ENCODE assay signal across 13 cellular contexts in the genomic region with DNA sequence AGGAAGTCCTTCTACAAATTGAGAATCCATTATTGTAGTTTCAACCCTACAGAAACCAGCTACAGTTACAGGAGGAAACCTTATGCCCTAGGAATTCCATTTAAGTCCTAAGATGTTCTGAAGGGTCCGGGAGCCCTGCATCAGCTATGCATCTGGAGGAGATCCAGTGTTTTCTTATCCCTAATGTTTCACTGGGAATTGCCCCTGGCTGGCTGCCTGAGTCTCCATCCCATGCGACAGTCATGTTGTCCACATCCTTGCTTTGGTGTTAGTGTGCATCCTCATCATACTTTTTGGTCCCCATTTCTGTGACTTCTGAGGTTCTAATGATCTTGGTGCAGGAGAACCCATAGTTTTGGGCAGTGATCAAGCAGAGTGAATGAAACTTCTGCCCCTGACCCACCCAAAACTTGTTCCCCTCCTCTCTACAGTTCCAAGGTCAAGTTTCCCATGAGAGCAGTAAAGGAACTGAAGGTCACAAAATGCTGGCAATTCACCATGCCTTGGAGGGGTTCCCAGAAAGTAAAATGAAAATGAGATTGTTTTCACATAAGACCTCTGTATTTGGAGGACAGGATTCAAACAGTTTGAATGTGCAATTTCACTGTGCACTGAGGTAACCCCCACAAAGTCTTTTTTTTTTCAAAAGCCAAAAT.
DNase-seq lines count a peak whose midpoint lies in the region; ATAC-seq, FAIRE-seq and TF ChIP-seq lines count a peak whose summit lies in the region.
"Had no signal": no experiment of that assay in that cellular context is flagged by ENCODE, and none has a peak within 500 bp of the region (broad histone marks: within the 10 kb centered on the region; RNA-seq: fewer than 3 reads in every experiment).

No MANE protein-coding gene starts in this region.

- intact Hi-C loops in right cardiac atrium (cut with DNase I): loop anchor here in 1 of 4 donors (10.0 kb wide), 1 partner anchor 128 kb away; no protein-coding TSS in a partner anchor
- intact Hi-C loops in sigmoid colon (cut with DNase I): no loop called here

- no peak for TF ChIP-seq POLR2A in sigmoid colon (IDR thresholded peaks at IDR 0.05)

- H3K27ac Mint-ChIP-seq in astrocyte (ENCODE audit: unreplicated experiment): peak overlapping the region; percentile 100

- H3K27me3 ChIP-seq in astrocyte (ENCODE audit: insufficient read depth, low read length) (peaks cover 5% of the 10 kb centered on the region), right cardiac atrium (ENCODE audit: control insufficient read depth, insufficient read depth) (no peaks in the 10 kb centered on the region), sigmoid colon (no peaks in the 10 kb centered on the region)
- H3K27me3 ChIP-seq: BLaER1 treated with 17β-estradiol and CSF1 and Interleukin-3, amounts not matched to agents 10 nM and 100 nM had no signal

- H3K9me3 ChIP-seq in astrocyte (ENCODE audit: insufficient read depth, low read depth, low read length): no peaks in the 10 kb centered on the region
- H3K9me3 ChIP-seq in right cardiac atrium (ENCODE audit: control insufficient read depth, low read length): no peaks in the 10 kb centered on the region
- H3K9me3 ChIP-seq in sigmoid colon: no peaks in the 10 kb centered on the region
- H3K9me3 ChIP-seq: BLaER1 treated with 17β-estradiol and CSF1 and Interleukin-3, amounts not matched to agents 10 nM and 100 nM; mucosa of descending colon had no signal

- ATAC-seq in GM21717 (IDR thresholded peaks at IDR 0.05; ENCODE audit: unreplicated experiment) (peak; percentile 10), right cardiac atrium (peak; percentile 26 to 57), HG03442 (IDR thresholded peaks at IDR 0.05; ENCODE audit: unreplicated experiment) (no peak), HG02840 (IDR thresholded peaks at IDR 0.05; ENCODE audit: low FRiP score, unreplicated experiment) (no peak)

- peaks cover 3% of the 10 kb centered on the region for H3K36me3 Mint-ChIP-seq in astrocyte (ENCODE audit: low read depth, unreplicated experiment)

- peaks cover 65% of the 10 kb centered on the region for H3K4me1 Mint-ChIP-seq in astrocyte (ENCODE audit: low read depth, unreplicated experiment)

- H3K4me3 ChIP-seq in astrocyte (ENCODE audit: insufficient read depth, low read depth, low read length) (no peak overlapping the region), right cardiac atrium (ENCODE audit: low read length) (no peak overlapping the region), sigmoid colon (no peak overlapping the region)
- H3K4me3 ChIP-seq: BLaER1 treated with 17β-estradiol and CSF1 and Interleukin-3, amounts not matched to agents 10 nM and 100 nM; mucosa of descending colon had no signal

- H4K20me1 ChIP-seq in astrocyte (ENCODE audit: insufficient read depth, low read length): no peaks in the 10 kb centered on the region
- H4K20me1 ChIP-seq: BLaER1 treated with 17β-estradiol and CSF1 and Interleukin-3, amounts not matched to agents 10 nM and 100 nM had no signal

- no peak overlapping the region for H3K4me3 Mint-ChIP-seq in astrocyte (ENCODE audit: unreplicated experiment)

- H3K9me3 Mint-ChIP-seq in astrocyte (ENCODE audit: unreplicated experiment): no peaks in the 10 kb centered on the region

- H3K9ac ChIP-seq in astrocyte (ENCODE audit: low read length): peak overlapping the region; percentile 54
- H3K9ac ChIP-seq: BLaER1 treated with 17β-estradiol and CSF1 and Interleukin-3, amounts not matched to agents 10 nM and 100 nM had no signal

- TF ChIP-seq EP300 in sigmoid colon (IDR thresholded peaks at IDR 0.05): no peak

- WGBS in right cardiac atrium: 22% methylated on average over 2 of the region's 2 CpGs
- 37 to 63% methylated on average over 2 of the region's 2 CpGs for WGBS in sigmoid colon, 2 donors

- H3K27ac ChIP-seq in astrocyte (ENCODE audit: low read depth, low read length): peak overlapping the region; percentile 85
- peak overlapping the region; percentile 18 for H3K27ac ChIP-seq in right cardiac atrium (ENCODE audit: low read length)
- H3K27ac ChIP-seq in sigmoid colon: peak overlapping the region; percentile 71 to 83 (median 76)
- H3K27ac ChIP-seq: BLaER1 treated with 17β-estradiol and CSF1 and Interleukin-3, amounts not matched to agents 10 nM and 100 nM had no signal

- no peaks in the 10 kb centered on the region for H3K27me3 Mint-ChIP-seq in astrocyte (ENCODE audit: low read depth, unreplicated experiment)

- H2AFZ ChIP-seq in astrocyte (ENCODE audit: low read depth, low read length): no peak overlapping the region

- H3K79me2 ChIP-seq in astrocyte (ENCODE audit: insufficient read depth, low read length): no peaks in the 10 kb centered on the region

- H3K36me3 ChIP-seq in astrocyte (ENCODE audit: insufficient read depth, low read length) (no peaks in the 10 kb centered on the region), sigmoid colon (no peaks in the 10 kb centered on the region)
- H3K36me3 ChIP-seq: BLaER1 treated with 17β-estradiol and CSF1 and Interleukin-3, amounts not matched to agents 10 nM and 100 nM had no signal

- FAIRE-seq in astrocyte (lab: Jason Lieb, UNC): no peak

- H3K4me1 ChIP-seq in astrocyte (ENCODE audit: insufficient read depth, low read length): peaks cover 53% of the 10 kb centered on the region
- H3K4me1 ChIP-seq in right cardiac atrium (ENCODE audit: control insufficient read depth, insufficient read depth, low read length): peaks cover 12% of the 10 kb centered on the region
- peaks cover 0 to 48% (median 42%) of the 10 kb centered on the region in 4 donors for H3K4me1 ChIP-seq in sigmoid colon

- TF ChIP-seq CTCF in astrocyte (IDR thresholded peaks at IDR 0.05; ENCODE audit: insufficient read depth, low read depth, low read length) (no peak), sigmoid colon (IDR thresholded peaks at IDR 0.05) (no peak)

- H3K4me2 ChIP-seq in astrocyte (ENCODE audit: low read length): peak overlapping the region; percentile 54

- no peak for DNase-seq in astrocyte (ENCODE audit: low read depth)
- peak; percentile 49 to 91 (median 84) for DNase-seq in right cardiac atrium
- DNase-seq in sigmoid colon: no peak
- DNase-seq in NCI-H526 treated with DMSO at 0.1 percent for 48 hours (lab: John Stamatoyannopoulos, UW): no peak
- no peak for DNase-seq in NCI-H1105 (lab: John Stamatoyannopoulos, UW)
- DNase-seq: effector CD4-positive, alpha-beta T cell; hypothalamus; NCI-H446 had no signal

Comparison
In these comparisons a context has a peak if more than half of its experiments do, and no peak if none do; other contexts are left out.
1. ATAC-seq: peak in GM21717 (single experiment) and right cardiac atrium (2 of 2); none in HG03442 (single experiment) and HG02840 (single experiment).
2. DNase-seq: peak in right cardiac atrium (3 of 3); none in astrocyte (single experiment), sigmoid colon (single experiment), NCI-H526 treated with DMSO at 0.1 percent for 48 hours (single experiment) and NCI-H1105 (single experiment).
3. H3K27ac ChIP-seq: peak in every context shown above with its lines; median percentile 85 in astrocyte; 76 in sigmoid colon; 18 in right cardiac atrium.